1 cellular context compared by ENCODE assay signal in the genomic region with DNA sequence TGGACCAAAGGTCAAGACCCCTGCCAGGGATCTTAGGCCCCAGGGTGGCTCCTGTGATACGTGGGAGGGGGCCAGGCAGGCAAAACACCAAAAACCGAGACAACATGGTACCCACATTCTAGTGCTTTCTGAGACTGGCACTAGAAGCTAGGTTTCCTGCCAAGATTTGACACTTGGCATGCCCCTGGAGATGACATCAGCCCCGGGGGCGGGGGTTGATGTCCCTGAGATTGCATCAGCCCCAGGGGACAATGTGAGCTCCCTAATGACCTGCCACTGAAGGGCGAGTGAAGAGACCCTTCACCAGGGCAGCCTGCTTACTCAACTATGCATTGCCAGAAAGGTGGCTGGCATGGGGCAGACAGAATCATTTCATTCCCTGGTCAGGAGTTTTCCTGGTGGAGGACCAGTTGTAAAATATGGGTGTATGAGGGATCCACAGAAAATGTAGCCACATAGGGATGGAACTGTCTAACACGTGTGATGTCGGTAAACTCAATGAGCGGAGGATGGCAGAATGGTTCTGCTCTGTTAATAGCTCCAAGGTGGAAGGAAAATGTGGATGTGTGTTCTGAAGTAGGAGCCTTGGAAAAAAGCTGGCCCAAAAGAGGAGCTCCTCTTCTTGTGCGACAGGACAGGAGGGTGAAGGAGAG.
TF ChIP-seq lines count a peak whose summit lies in the region.

No MANE protein-coding gene starts in this region.

TF ChIP-seq in GM23338, 12 proteins besides CTCF, POLR2A, EP300 and RAD21:
- TF ChIP-seq, protein P1, sequence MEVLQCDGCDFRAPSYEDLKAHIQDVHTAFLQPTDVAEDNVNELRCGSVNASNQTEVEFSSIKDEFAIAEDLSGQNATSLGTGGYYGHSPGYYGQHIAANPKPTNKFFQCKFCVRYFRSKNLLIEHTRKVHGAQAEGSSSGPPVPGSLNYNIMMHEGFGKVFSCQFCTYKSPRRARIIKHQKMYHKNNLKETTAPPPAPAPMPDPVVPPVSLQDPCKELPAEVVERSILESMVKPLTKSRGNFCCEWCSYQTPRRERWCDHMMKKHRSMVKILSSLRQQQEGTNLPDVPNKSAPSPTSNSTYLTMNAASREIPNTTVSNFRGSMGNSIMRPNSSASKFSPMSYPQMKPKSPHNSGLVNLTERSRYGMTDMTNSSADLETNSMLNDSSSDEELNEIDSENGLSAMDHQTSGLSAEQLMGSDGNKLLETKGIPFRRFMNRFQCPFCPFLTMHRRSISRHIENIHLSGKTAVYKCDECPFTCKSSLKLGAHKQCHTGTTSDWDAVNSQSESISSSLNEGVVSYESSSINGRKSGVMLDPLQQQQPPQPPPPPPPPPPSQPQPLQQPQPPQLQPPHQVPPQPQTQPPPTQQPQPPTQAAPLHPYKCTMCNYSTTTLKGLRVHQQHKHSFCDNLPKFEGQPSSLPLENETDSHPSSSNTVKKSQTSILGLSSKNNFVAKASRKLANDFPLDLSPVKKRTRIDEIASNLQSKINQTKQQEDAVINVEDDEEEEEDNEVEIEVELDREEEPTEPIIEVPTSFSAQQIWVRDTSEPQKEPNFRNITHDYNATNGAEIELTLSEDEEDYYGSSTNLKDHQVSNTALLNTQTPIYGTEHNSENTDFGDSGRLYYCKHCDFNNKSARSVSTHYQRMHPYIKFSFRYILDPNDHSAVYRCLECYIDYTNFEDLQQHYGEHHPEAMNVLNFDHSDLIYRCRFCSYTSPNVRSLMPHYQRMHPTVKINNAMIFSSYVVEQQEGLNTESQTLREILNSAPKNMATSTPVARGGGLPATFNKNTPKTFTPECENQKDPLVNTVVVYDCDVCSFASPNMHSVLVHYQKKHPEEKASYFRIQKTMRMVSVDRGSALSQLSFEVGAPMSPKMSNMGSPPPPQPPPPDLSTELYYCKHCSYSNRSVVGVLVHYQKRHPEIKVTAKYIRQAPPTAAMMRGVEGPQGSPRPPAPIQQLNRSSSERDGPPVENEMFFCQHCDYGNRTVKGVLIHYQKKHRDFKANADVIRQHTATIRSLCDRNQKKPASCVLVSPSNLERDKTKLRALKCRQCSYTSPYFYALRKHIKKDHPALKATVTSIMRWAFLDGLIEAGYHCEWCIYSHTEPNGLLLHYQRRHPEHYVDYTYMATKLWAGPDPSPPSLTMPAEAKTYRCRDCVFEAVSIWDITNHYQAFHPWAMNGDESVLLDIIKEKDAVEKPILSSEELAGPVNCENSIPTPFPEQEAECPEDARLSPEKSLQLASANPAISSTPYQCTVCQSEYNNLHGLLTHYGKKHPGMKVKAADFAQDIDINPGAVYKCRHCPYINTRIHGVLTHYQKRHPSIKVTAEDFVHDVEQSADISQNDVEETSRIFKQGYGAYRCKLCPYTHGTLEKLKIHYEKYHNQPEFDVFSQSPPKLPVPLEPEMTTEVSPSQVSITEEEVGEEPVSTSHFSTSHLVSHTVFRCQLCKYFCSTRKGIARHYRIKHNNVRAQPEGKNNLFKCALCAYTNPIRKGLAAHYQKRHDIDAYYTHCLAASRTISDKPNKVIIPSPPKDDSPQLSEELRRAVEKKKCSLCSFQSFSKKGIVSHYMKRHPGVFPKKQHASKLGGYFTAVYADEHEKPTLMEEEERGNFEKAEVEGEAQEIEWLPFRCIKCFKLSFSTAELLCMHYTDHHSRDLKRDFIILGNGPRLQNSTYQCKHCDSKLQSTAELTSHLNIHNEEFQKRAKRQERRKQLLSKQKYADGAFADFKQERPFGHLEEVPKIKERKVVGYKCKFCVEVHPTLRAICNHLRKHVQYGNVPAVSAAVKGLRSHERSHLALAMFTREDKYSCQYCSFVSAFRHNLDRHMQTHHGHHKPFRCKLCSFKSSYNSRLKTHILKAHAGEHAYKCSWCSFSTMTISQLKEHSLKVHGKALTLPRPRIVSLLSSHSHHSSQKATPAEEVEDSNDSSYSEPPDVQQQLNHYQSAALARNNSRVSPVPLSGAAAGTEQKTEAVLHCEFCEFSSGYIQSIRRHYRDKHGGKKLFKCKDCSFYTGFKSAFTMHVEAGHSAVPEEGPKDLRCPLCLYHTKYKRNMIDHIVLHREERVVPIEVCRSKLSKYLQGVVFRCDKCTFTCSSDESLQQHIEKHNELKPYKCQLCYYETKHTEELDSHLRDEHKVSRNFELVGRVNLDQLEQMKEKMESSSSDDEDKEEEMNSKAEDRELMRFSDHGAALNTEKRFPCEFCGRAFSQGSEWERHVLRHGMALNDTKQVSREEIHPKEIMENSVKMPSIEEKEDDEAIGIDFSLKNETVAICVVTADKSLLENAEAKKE (CRISPR knock-in tag; IDR thresholded peaks at IDR 0.05): no peak
- TF ChIP-seq EZH2phosphoT487 (IDR thresholded peaks at IDR 0.05; ENCODE audit: unreplicated experiment) (no peak), CREB1 (CRISPR knock-in tag; IDR thresholded peaks at IDR 0.05; ENCODE audit: low read depth) (no peak), JUNB (IDR thresholded peaks at IDR 0.05; ENCODE audit: unreplicated experiment) (no peak), EZH2 (IDR thresholded peaks at IDR 0.05; ENCODE audit: low read depth, unreplicated experiment) (no peak), POLR2AphosphoS5 (IDR thresholded peaks at IDR 0.05; ENCODE audit: low read depth) (no peak), NANOG (IDR thresholded peaks at IDR 0.05; ENCODE audit: borderline replicate concordance) (no peak), STAT1 (IDR thresholded peaks at IDR 0.05; ENCODE audit: unreplicated experiment) (no peak), ZNF331 (CRISPR knock-in tag; IDR thresholded peaks at IDR 0.05; ENCODE audit: low read depth) (no peak), ZNF114 (CRISPR knock-in tag; IDR thresholded peaks at IDR 0.05) (no peak)
- TF ChIP-seq, protein P2, sequence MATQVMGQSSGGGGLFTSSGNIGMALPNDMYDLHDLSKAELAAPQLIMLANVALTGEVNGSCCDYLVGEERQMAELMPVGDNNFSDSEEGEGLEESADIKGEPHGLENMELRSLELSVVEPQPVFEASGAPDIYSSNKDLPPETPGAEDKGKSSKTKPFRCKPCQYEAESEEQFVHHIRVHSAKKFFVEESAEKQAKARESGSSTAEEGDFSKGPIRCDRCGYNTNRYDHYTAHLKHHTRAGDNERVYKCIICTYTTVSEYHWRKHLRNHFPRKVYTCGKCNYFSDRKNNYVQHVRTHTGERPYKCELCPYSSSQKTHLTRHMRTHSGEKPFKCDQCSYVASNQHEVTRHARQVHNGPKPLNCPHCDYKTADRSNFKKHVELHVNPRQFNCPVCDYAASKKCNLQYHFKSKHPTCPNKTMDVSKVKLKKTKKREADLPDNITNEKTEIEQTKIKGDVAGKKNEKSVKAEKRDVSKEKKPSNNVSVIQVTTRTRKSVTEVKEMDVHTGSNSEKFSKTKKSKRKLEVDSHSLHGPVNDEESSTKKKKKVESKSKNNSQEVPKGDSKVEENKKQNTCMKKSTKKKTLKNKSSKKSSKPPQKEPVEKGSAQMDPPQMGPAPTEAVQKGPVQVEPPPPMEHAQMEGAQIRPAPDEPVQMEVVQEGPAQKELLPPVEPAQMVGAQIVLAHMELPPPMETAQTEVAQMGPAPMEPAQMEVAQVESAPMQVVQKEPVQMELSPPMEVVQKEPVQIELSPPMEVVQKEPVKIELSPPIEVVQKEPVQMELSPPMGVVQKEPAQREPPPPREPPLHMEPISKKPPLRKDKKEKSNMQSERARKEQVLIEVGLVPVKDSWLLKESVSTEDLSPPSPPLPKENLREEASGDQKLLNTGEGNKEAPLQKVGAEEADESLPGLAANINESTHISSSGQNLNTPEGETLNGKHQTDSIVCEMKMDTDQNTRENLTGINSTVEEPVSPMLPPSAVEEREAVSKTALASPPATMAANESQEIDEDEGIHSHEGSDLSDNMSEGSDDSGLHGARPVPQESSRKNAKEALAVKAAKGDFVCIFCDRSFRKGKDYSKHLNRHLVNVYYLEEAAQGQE (IDR thresholded peaks at IDR 0.05; ENCODE audit: unreplicated experiment): no peak
- TF ChIP-seq, protein P3, sequence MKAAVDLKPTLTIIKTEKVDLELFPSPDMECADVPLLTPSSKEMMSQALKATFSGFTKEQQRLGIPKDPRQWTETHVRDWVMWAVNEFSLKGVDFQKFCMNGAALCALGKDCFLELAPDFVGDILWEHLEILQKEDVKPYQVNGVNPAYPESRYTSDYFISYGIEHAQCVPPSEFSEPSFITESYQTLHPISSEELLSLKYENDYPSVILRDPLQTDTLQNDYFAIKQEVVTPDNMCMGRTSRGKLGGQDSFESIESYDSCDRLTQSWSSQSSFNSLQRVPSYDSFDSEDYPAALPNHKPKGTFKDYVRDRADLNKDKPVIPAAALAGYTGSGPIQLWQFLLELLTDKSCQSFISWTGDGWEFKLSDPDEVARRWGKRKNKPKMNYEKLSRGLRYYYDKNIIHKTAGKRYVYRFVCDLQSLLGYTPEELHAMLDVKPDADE (IDR thresholded peaks at IDR 0.05): no peak
